Comparison of ENCODE assay signal across 7 cellular contexts in genomic region chr14:20652996-20653975, GRCh38. TPM values are rescaled to one million over a fixed set of nuclear protein-coding genes. Genes with fewer than 3 reads are reported as not detected.
A peak's percentile ranks its signal among the peaks of the same experiment; 100 is the strongest.
DNase-seq lines count a peak whose midpoint lies in the region; ATAC-seq and TF ChIP-seq lines count a peak whose summit lies in the region.

No MANE protein-coding gene starts in this region.

- H3K4me2 ChIP-seq in GM23248 (ENCODE audit: unreplicated experiment) = no peak overlapping the region

- H3K9ac ChIP-seq in GM23248 = no peak overlapping the region

- no peaks in the 10 kb centered on the region for H4K20me1 ChIP-seq in GM23248 (ENCODE audit: insufficient read depth)

- no peak for TF ChIP-seq CTCF in RWPE2 (IDR thresholded peaks at IDR 0.05; ENCODE audit: poor library complexity, severe bottlenecking)

- DNase-seq in GM23248 (peak; percentile 52), RWPE2 (ENCODE audit: low spot score) (no peak), cerebellar cortex (ENCODE audit: low spot score) (peak; percentile 83), NCI-H345 (lab: John Stamatoyannopoulos, UW) (no peak), GM19240 (ENCODE audit: insufficient read length, low spot score) (no peak), NCI-H526 treated with DMSO at 0.1 percent for 48 hours (lab: John Stamatoyannopoulos, UW) (no peak)

- H3K4me1 ChIP-seq in GM23248 (ENCODE audit: insufficient read depth) (no peaks in the 10 kb centered on the region), RWPE2 (ENCODE audit: insufficient read depth, poor library complexity, severe bottlenecking) (peaks cover 4% of the 10 kb centered on the region), neuron (ENCODE audit: insufficient read depth, low read length) (no peaks in the 10 kb centered on the region)

- H3K27me3 ChIP-seq in GM23248 (replicated peaks; ENCODE audit: insufficient read depth) = peaks cover 34% of the 10 kb centered on the region
- H3K27me3 ChIP-seq in RWPE2 (ENCODE audit: insufficient read depth, poor library complexity, severe bottlenecking) = peaks cover 22% of the 10 kb centered on the region
- H3K27me3 ChIP-seq in neuron (ENCODE audit: insufficient read depth, low read length) = peaks cover 42% of the 10 kb centered on the region

- in situ Hi-C loops in GM23248 (cut with MboI) = no loop called here

- 2 to 4% methylated on average over 31 to 39 of the region's 39 CpGs for WGBS in GM23248 (ENCODE audit: low coverage in 1 of 2, low lambda C conversion rate in 2 of 2, missing lambda C conversion rate in 2 of 2), 2 experiments

- H3K9me2 ChIP-seq in GM23248 (ENCODE audit: insufficient read depth) = no peaks in the 10 kb centered on the region

- H2AFZ ChIP-seq in GM23248 = no peak overlapping the region; the same call in 1 of the 2 replicates
- no peak overlapping the region for H2AFZ ChIP-seq in neuron (ENCODE audit: low read depth, low read length)

- no peaks in the 10 kb centered on the region for H3K9me3 ChIP-seq in GM23248 (ENCODE audit: low read depth)
- H3K9me3 ChIP-seq in RWPE2 (ENCODE audit: severe bottlenecking) = no peaks in the 10 kb centered on the region
- no peaks in the 10 kb centered on the region for H3K9me3 ChIP-seq in neuron (ENCODE audit: low read length)

- no peaks in the 10 kb centered on the region for H3K79me2 ChIP-seq in GM23248 (ENCODE audit: insufficient read depth)

- no peaks in the 10 kb centered on the region for H3K36me3 ChIP-seq in GM23248 (ENCODE audit: low read depth)
- no peaks in the 10 kb centered on the region for H3K36me3 ChIP-seq in RWPE2 (ENCODE audit: low read depth)
- no peaks in the 10 kb centered on the region for H3K36me3 ChIP-seq in neuron (ENCODE audit: insufficient read depth, low read length)

- H3K27ac ChIP-seq in GM23248 = no peak overlapping the region
- no peak overlapping the region for H3K27ac ChIP-seq in RWPE2 (ENCODE audit: poor library complexity, severe bottlenecking)

- H3K4me3 ChIP-seq in GM23248 (peak overlapping the region; percentile 9; the same call in 1 of the 2 replicates), RWPE2 (ENCODE audit: severe bottlenecking) (peak overlapping the region; percentile 30), neuron (ENCODE audit: low read length) (peak overlapping the region; percentile 20)

- peak; percentile 63 for ATAC-seq in RWPE2 (ENCODE audit: low read depth)

- H3F3A ChIP-seq in GM23248 (ENCODE audit: insufficient read depth) = no peaks in the 10 kb centered on the region

RNA-seq across cellular contexts. Expression of gene OR6S1, which starts 11.8 kb away (rescaled TPM):
- total RNA-seq in GM23248 (2014; rRNA removed; shearing (Covaris generic)) = not detected in 2 replicates
- polyA plus RNA-seq in GM23248 (2016; fragmentation: Nextera tagmentation; extraction: Ambion mirVana) = not detected in 2 replicates

RNA-seq across cellular contexts. Expression of gene RNASE4, which starts 31.1 kb away (rescaled TPM):
- 21.6 and 35.9 TPM in 2 replicates for total RNA-seq in GM23248 (2014; rRNA removed; shearing (Covaris generic))
- polyA plus RNA-seq in GM23248 (2016; fragmentation: Nextera tagmentation; extraction: Ambion mirVana) = 24.4 and 37.9 TPM in 2 replicates

RNA-seq across cellular contexts. Expression of gene ANG, which starts 35.3 kb away (rescaled TPM):
- total RNA-seq in GM23248 (2014; rRNA removed; shearing (Covaris generic)) = 3.6 and 3.8 TPM in 2 replicates
- polyA plus RNA-seq in GM23248 (2016; fragmentation: Nextera tagmentation; extraction: Ambion mirVana) = 11.9 and 12.2 TPM in 2 replicates

Comparison
In these comparisons a context has a peak if more than half of its experiments do, and no peak if none do; other contexts are left out.
1. DNase-seq: peak in GM23248 (single experiment) and cerebellar cortex (single experiment); none in RWPE2 (single experiment), NCI-H345 (single experiment), GM19240 (single experiment) and NCI-H526 treated with DMSO at 0.1 percent for 48 hours (single experiment).
2. Peak in every context shown above with its lines, with median percentiles within 50 percentile points of each other: H3K4me3 ChIP-seq.